In genomic region chr5:1161832-1162229, GRCh38 we compare ENCODE assay signal across 11 cellular contexts. TPM values are rescaled to one million over a fixed set of nuclear protein-coding genes. Genes with fewer than 3 reads are reported as not detected.
DNase-seq lines count a peak whose midpoint lies in the region; ATAC-seq and TF ChIP-seq lines count a peak whose summit lies in the region.
"Had no signal": no experiment of that assay in that cellular context is flagged by ENCODE, and none has a peak within 500 bp of the region (broad histone marks: within the 10 kb centered on the region; RNA-seq: fewer than 3 reads in every experiment).

No MANE protein-coding gene starts in this region.

- H3K36me3 Mint-ChIP-seq in activated CD4-positive, alpha-beta T cell treated with anti-CD3 and anti-CD28 coated beads for 36 hours (ENCODE audit: low read depth) = peaks cover 1% of the 10 kb centered on the region

- peaks cover 0 to under 1% of the 10 kb centered on the region in 2 donors for H3K27me3 ChIP-seq in breast epithelium
- H3K27me3 ChIP-seq in upper lobe of left lung = no peaks in the 10 kb centered on the region

- H3K4me1 ChIP-seq in breast epithelium = peaks cover 0 to 10% of the 10 kb centered on the region in 2 donors
- H3K4me1 ChIP-seq in upper lobe of left lung = peaks cover 3 to 24% (median 12%) of the 10 kb centered on the region in 4 donors

- H3K4me3 Mint-ChIP-seq in activated CD4-positive, alpha-beta T cell treated with anti-CD3 and anti-CD28 coated beads for 36 hours = no peak overlapping the region
- H3K4me3 Mint-ChIP-seq: central memory CD8-positive, alpha-beta T cell had no signal

- TF ChIP-seq CTCF in breast epithelium (IDR thresholded peaks at IDR 0.05) (no peak), lower leg skin (IDR thresholded peaks at IDR 0.05) (no peak), upper lobe of left lung (IDR thresholded peaks at IDR 0.05) (no peak)

- intact Hi-C loops in breast epithelium (cut with DNase I; ENCODE audit: low total_unique reads) = no loop called here
- intact Hi-C loops in lower leg skin (cut with DNase I; ENCODE audit: low total_unique reads) = no loop called here
- intact Hi-C loops in activated CD4-positive, alpha-beta T cell treated with anti-CD3 and anti-CD28 coated beads for 36 hours (cut with DNase I, micrococcal nuclease) = no loop called here

- H3K27ac ChIP-seq in breast epithelium (peak overlapping the region; percentile 85 to 93), upper lobe of left lung (no peak overlapping the region)

- ATAC-seq in upper lobe of left lung (ENCODE audit: low FRiP score in 2 of 2) = peak in 1 of 2 donors; percentile 11
- ATAC-seq in activated CD4-positive, alpha-beta T cell treated with anti-CD3 and anti-CD28 coated beads for 36 hours = no peak
- no peak for ATAC-seq in HG03175 (IDR thresholded peaks at IDR 0.05; ENCODE audit: unreplicated experiment)
- no peak for ATAC-seq in HG03432 (IDR thresholded peaks at IDR 0.05; ENCODE audit: unreplicated experiment)

- no peak for TF ChIP-seq EP300 in upper lobe of left lung (IDR thresholded peaks at IDR 0.05)

- no peak overlapping the region for H3K27ac Mint-ChIP-seq in activated CD4-positive, alpha-beta T cell treated with anti-CD3 and anti-CD28 coated beads for 36 hours

- TF ChIP-seq POLR2A in breast epithelium (IDR thresholded peaks at IDR 0.05) (no peak), lower leg skin (IDR thresholded peaks at IDR 0.05) (no peak), upper lobe of left lung (IDR thresholded peaks at IDR 0.05) (no peak)

- H3K27me3 Mint-ChIP-seq in activated CD4-positive, alpha-beta T cell treated with anti-CD3 and anti-CD28 coated beads for 36 hours = peaks cover 29% of the 10 kb centered on the region

- H3K36me3 ChIP-seq in breast epithelium (no peaks in the 10 kb centered on the region), upper lobe of left lung (no peaks in the 10 kb centered on the region)

- WGBS in lower leg skin, 2 donors = 25 to 62% methylated on average over 13 to 18 of the region's 19 CpGs
- 68% methylated on average over 12 of the region's 19 CpGs; no CpG with 5 or more reads in 1 of the 2 donors for WGBS in upper lobe of left lung, 2 donors

- peak; percentile 35 for DNase-seq in NCI-H2029 treated with DMSO at 0.1 percent for 48 hours (lab: John Stamatoyannopoulos, UW)
- DNase-seq in breast epithelium (ENCODE audit: low spot score in 2 of 2) = peak; percentile 88 to 89
- DNase-seq in lower leg skin (ENCODE audit: low spot score in 2 of 2) = peak; percentile 51 to 92
- peak; percentile 48 to 82 for DNase-seq in upper lobe of left lung
- no peak for DNase-seq in activated CD4-positive, alpha-beta T cell treated with anti-CD3 and anti-CD28 coated beads for 36 hours

- H3K9me3 Mint-ChIP-seq in activated CD4-positive, alpha-beta T cell treated with anti-CD3 and anti-CD28 coated beads for 36 hours (ENCODE audit: low read depth) = no peaks in the 10 kb centered on the region

- POLR2A ChIA-PET in activated CD4-positive, alpha-beta T cell treated with anti-CD3 and anti-CD28 coated beads for 36 hours (lab: Charles Lee) = no interaction called here

- peaks cover 0 to under 1% of the 10 kb centered on the region in 2 donors for H3K9me3 ChIP-seq in breast epithelium
- peaks cover 0 to under 1% (median 0%) of the 10 kb centered on the region in 4 donors for H3K9me3 ChIP-seq in upper lobe of left lung

- H3K4me1 Mint-ChIP-seq in activated CD4-positive, alpha-beta T cell treated with anti-CD3 and anti-CD28 coated beads for 36 hours = no peaks in the 10 kb centered on the region
- H3K4me1 Mint-ChIP-seq: central memory CD8-positive, alpha-beta T cell had no signal

- H3K4me3 ChIP-seq in breast epithelium = peak overlapping the region in 2 of 3 donors; percentile 24 to 54
- H3K4me3 ChIP-seq in lower leg skin (ENCODE audit: low read depth, poor library complexity, severe bottlenecking) = no peak overlapping the region
- H3K4me3 ChIP-seq in upper lobe of left lung = no peak overlapping the region
- H3K4me3 ChIP-seq: skin epidermis had no signal

- CTCF ChIA-PET in activated CD4-positive, alpha-beta T cell treated with anti-CD3 and anti-CD28 coated beads for 36 hours (lab: Charles Lee) = interaction anchor here (0.7 to 1.9 kb wide), 3 partner anchors 11 to 45 kb away, joined by 3 to 6 read pairs (median 5); no protein-coding TSS in a partner anchor

RNA-seq across cellular contexts. Expression of gene SLC6A19, which starts 39.6 kb away (rescaled TPM):
- total RNA-seq in breast epithelium (not detected), lower leg skin (not detected), upper lobe of left lung (under 1 TPM in 2 of 6 donors, not detected in 4; 0.03 to 0.06 TPM)
- not detected for total RNA-seq in activated CD4-positive, alpha-beta T cell treated with anti-CD3 and anti-CD28 coated beads for 36 hours
- total RNA-seq: LHCN-M2, lung microvascular endothelial cell had no signal

RNA-seq across cellular contexts. Expression of gene SLC12A7, which starts 50.0 kb away (rescaled TPM):
- total RNA-seq in breast epithelium (10 to 100 TPM; 21.4 to 31.5 (median 25.0) TPM), lower leg skin (10 to 100 TPM; 10.6 to 32.2 (median 18.1) TPM), upper lobe of left lung (100 to 1,000 TPM in 1 of 6 donors, 10 to 100 TPM in 5; 31.3 to 138 (median 48.5) TPM)
- 10 to 100 TPM; 18.5 to 21.6 TPM for total RNA-seq in activated CD4-positive, alpha-beta T cell treated with anti-CD3 and anti-CD28 coated beads for 36 hours

Comparison
In these comparisons a context has a peak if more than half of its experiments do, and no peak if none do; other contexts are left out.
1. H3K27ac ChIP-seq: peak in breast epithelium (2 of 2); none in upper lobe of left lung (0 of 4).
2. H3K4me3 ChIP-seq: peak in breast epithelium (2 of 3); none in lower leg skin (single experiment) and upper lobe of left lung (0 of 4).